ENCODE assay signal across 11 cellular contexts in genomic region chr11:108672113-108672512, GRCh38. TPM values are rescaled to one million over a fixed set of nuclear protein-coding genes. Genes with fewer than 3 reads are reported as not detected.
DNase-seq lines count a peak whose midpoint lies in the region; ATAC-seq and TF ChIP-seq lines count a peak whose summit lies in the region.
"Had no signal": no experiment of that assay in that cellular context is flagged by ENCODE, and none has a peak within 500 bp of the region (broad histone marks: within the 10 kb centered on the region; RNA-seq: fewer than 3 reads in every experiment).

No MANE protein-coding gene starts in this region.

- no peaks in the 10 kb centered on the region for H4K20me1 ChIP-seq in neural cell (ENCODE audit: insufficient read depth)

- H3K4me3 ChIP-seq in neural cell (ENCODE audit: low read length) = peak overlapping the region; percentile 24

- TF ChIP-seq EP300 in neural cell (conservative IDR thresholded peaks at IDR 0.05; ENCODE audit: poor library complexity, severe bottlenecking) = no peak

- H3K4me2 ChIP-seq in neural cell (ENCODE audit: low read length) = no peak overlapping the region

- no peaks in the 10 kb centered on the region for H3K9me3 ChIP-seq in neural cell (ENCODE audit: low read length)

- H2AFZ ChIP-seq in neural cell (ENCODE audit: low read depth, low read length) = no peak overlapping the region

- H3K27me3 ChIP-seq in neural cell (ENCODE audit: insufficient read depth, low read depth, low read length) = no peaks in the 10 kb centered on the region

- TF ChIP-seq CTCF in neural cell (IDR thresholded peaks at IDR 0.05; ENCODE audit: poor library complexity, severe bottlenecking) = no peak

- peak; percentile 73 for DNase-seq in EH (ENCODE audit: low read depth)
- peak; percentile 80 for DNase-seq in NCI-H226
- peak; percentile 24 for DNase-seq in dermis blood vessel endothelial cell
- DNase-seq in SHP77 (lab: John Stamatoyannopoulos, UW) = no peak
- no peak for DNase-seq in stimulated activated naive CD8-positive, alpha-beta T cell treated with anti-CD3 and anti-CD28 coated beads, Interleukin-15, Interleukin-2, amounts not matched to agents 100 U/mL and 50 U/mL, for 24 hours
- DNase-seq in DMS153 treated with DMSO at 0.1 percent for 48 hours (lab: John Stamatoyannopoulos, UW; ENCODE audit: unreplicated experiment) = no peak
- DNase-seq in UCSD-AML1 (lab: John Stamatoyannopoulos, UW; ENCODE audit: unreplicated experiment) = no peak
- DNase-seq: activated CD8-positive, alpha-beta memory T cell treated with anti-CD3 and anti-CD28 coated beads, Interleukin-2, amount 10 ng/mL, durations not matched to agents 7 days and 5 days; DMS79 had no signal

- TF ChIP-seq RAD21 in neural cell (conservative IDR thresholded peaks at IDR 0.05) = no peak

- no peaks in the 10 kb centered on the region for H3K79me2 ChIP-seq in neural cell (replicated peaks; ENCODE audit: insufficient read depth, low read length)

- peaks cover 4% of the 10 kb centered on the region for H3K36me3 ChIP-seq in neural cell (ENCODE audit: insufficient read depth, low read length)

- no peaks in the 10 kb centered on the region for H3F3A ChIP-seq in neural cell (ENCODE audit: insufficient read depth, low read length, poor library complexity, severe bottlenecking)

- H3K9me2 ChIP-seq in neural cell (ENCODE audit: insufficient read depth, low read length) = no peaks in the 10 kb centered on the region

- no peak overlapping the region for H3K9ac ChIP-seq in neural cell (ENCODE audit: low read length)

- H3K27ac ChIP-seq in neural cell (ENCODE audit: low read length) = no peak overlapping the region
- H3K27ac ChIP-seq: HL-60 had no signal

- ATAC-seq in stimulated activated naive CD8-positive, alpha-beta T cell treated with anti-CD3 and anti-CD28 coated beads, Interleukin-15, Interleukin-2, amounts not matched to agents 100 U/mL and 50 U/mL, for 24 hours = no peak
- ATAC-seq: activated CD8-positive, alpha-beta memory T cell treated with anti-CD3 and anti-CD28 coated beads, Interleukin-2, amount 10 ng/mL, durations not matched to agents 7 days and 5 days had no signal

TF ChIP-seq in neural cell, 6 proteins besides CTCF, POLR2A, EP300 and RAD21:
- TF ChIP-seq REST (IDR thresholded peaks at IDR 0.05; ENCODE audit: borderline replicate concordance) = no peak
- TF ChIP-seq SMC3 (conservative IDR thresholded peaks at IDR 0.05; ENCODE audit: poor library complexity) = no peak
- no peak for TF ChIP-seq POLR2AphosphoS5 (IDR thresholded peaks at IDR 0.05)
- TF ChIP-seq EZH2 (IDR thresholded peaks at IDR 0.05; ENCODE audit: borderline replicate concordance, insufficient read depth, low read length, poor library complexity, severe bottlenecking) = no peak
- no peak for TF ChIP-seq TAF1 (IDR thresholded peaks at IDR 0.05; ENCODE audit: low read depth)

RNA-seq across cellular contexts. Expression of gene DDX10, which starts 7.2 kb away (rescaled TPM):
- 36.9 and 64.0 TPM in 2 replicates for total RNA-seq in dermis blood vessel endothelial cell
- polyA plus RNA-seq in neural cell = 15.9 and 19.3 TPM in 2 replicates
- 41.8 and 49.7 TPM in 2 replicates for polyA minus RNA-seq in neural cell

Comparison
In these comparisons a context has a peak if more than half of its experiments do, and no peak if none do; other contexts are left out.
1. DNase-seq: peak in EH (single experiment), NCI-H226 (single experiment) and dermis blood vessel endothelial cell (single experiment); none in SHP77 (0 of 2), stimulated activated naive CD8-positive, alpha-beta T cell treated with anti-CD3 and anti-CD28 coated beads, Interleukin-15, Interleukin-2, amounts not matched to agents 100 U/mL and 50 U/mL, for 24 hours (single experiment), DMS153 treated with DMSO at 0.1 percent for 48 hours (single experiment) and UCSD-AML1 (single experiment).